ENCODE assay signal across 8 cellular contexts in the genomic region with DNA sequence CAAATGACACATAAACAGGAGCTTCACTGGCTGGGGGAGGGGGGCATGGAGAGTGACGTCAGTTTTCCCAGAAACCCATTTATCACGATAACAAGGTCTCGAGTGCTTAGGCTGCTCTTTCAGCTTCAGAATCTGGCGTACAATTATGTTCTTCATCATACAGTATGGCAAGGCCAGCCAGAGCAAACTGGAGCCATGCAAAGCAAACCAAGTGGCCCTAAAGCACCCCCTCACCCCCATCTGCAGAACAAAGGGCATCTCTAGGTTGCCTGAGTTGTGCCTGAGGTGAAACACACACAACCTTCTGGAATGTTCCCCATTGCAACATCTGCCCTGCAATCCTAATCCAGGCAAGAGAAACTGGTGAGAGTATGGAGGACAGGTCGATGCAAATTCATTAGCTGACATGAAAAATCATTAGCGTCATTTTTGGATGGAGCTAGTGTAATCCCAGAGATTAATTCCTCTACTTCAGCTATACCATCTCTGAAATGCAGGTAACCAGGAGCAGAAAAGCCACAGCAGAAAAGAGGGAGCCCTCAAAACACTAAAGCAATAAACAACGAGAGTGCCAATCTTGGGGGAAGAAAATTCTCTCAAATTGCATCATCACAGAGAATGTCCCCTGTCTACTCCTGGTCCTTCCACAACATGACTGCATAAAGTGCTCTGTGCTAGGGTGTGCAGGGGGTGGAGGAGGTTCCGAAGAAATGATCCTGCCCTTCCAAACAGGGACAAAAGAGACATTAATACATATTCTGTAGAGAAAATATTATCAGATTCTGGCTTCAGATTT. TPM values are rescaled to one million over a fixed set of nuclear protein-coding genes. Genes with fewer than 3 reads are reported as not detected.
DNase-seq lines count a peak whose midpoint lies in the region; TF ChIP-seq lines count a peak whose summit lies in the region.

No MANE protein-coding gene starts in this region.

- H4K20me1 ChIP-seq in neural cell (ENCODE audit: insufficient read depth) = no peaks in the 10 kb centered on the region

- H2AFZ ChIP-seq in neural cell (ENCODE audit: low read depth, low read length) = no peak overlapping the region

- DNase-seq in GM12865 (ENCODE audit: low read depth) = peak; percentile 60
- peak; percentile 10 for DNase-seq in RWPE1 (ENCODE audit: low spot score)
- peak; percentile 88 for DNase-seq in amniotic epithelial cell (ENCODE audit: low read depth)
- DNase-seq in SW480 (ENCODE audit: low spot score) = no peak
- no peak for DNase-seq in GDM1 (lab: John Stamatoyannopoulos, UW)
- no peak for DNase-seq in DMS114 treated with DMSO at 0.1 percent for 48 hours (lab: John Stamatoyannopoulos, UW; ENCODE audit: unreplicated experiment)
- no peak for DNase-seq in NCI-H1105 (lab: John Stamatoyannopoulos, UW)

- no peaks in the 10 kb centered on the region for H3K27me3 ChIP-seq in neural cell (ENCODE audit: insufficient read depth, low read depth, low read length)

- TF ChIP-seq EP300 in neural cell (conservative IDR thresholded peaks at IDR 0.05; ENCODE audit: poor library complexity, severe bottlenecking) = no peak

- no peaks in the 10 kb centered on the region for H3K9me3 ChIP-seq in neural cell (ENCODE audit: low read length)

- TF ChIP-seq CTCF in GM12865 (IDR thresholded peaks at IDR 0.05; ENCODE audit: insufficient read depth, low read depth, low read length, missing control alignments) (no peak), RWPE1 (conservative IDR thresholded peaks at IDR 0.05; ENCODE audit: low read depth) (no peak), neural cell (IDR thresholded peaks at IDR 0.05; ENCODE audit: poor library complexity, severe bottlenecking) (no peak)

- no peaks in the 10 kb centered on the region for H3K36me3 ChIP-seq in neural cell (ENCODE audit: insufficient read depth, low read length)

- no peak for TF ChIP-seq RAD21 in neural cell (conservative IDR thresholded peaks at IDR 0.05)

- no peaks in the 10 kb centered on the region for H3K9me2 ChIP-seq in neural cell (ENCODE audit: insufficient read depth, low read length)

- H3K4me3 ChIP-seq in GM12865 (ENCODE audit: low read depth, low read length) (peak overlapping the region; percentile 82), neural cell (ENCODE audit: low read length) (peak overlapping the region; percentile 82)

- no peak overlapping the region for H3K27ac ChIP-seq in RWPE1
- H3K27ac ChIP-seq in neural cell (ENCODE audit: low read length) = peak overlapping the region; percentile 70

- H3K4me2 ChIP-seq in neural cell (ENCODE audit: low read length) = peak overlapping the region; percentile 44

- CTCF ChIA-PET in RWPE1 (lab: Yijun Ruan, JAX) = interaction anchor here (0.6 to 0.7 kb wide), 2 partner anchors 196 to 1064 kb away, joined by 3 read pairs; no protein-coding TSS in a partner anchor

- no peaks in the 10 kb centered on the region for H3F3A ChIP-seq in neural cell (ENCODE audit: insufficient read depth, low read length, poor library complexity, severe bottlenecking)

- peak overlapping the region; percentile 82 for H3K9ac ChIP-seq in neural cell (ENCODE audit: low read length)

- POLR2A ChIA-PET in RWPE1 (lab: Yijun Ruan, JAX; ENCODE audit: low non-redundant PET) = no interaction called here

- H3K79me2 ChIP-seq in neural cell (replicated peaks; ENCODE audit: insufficient read depth, low read length) = peaks cover 36% of the 10 kb centered on the region

TF ChIP-seq in neural cell, 6 proteins besides CTCF, POLR2A, EP300 and RAD21:
- TF ChIP-seq, protein P1, sequence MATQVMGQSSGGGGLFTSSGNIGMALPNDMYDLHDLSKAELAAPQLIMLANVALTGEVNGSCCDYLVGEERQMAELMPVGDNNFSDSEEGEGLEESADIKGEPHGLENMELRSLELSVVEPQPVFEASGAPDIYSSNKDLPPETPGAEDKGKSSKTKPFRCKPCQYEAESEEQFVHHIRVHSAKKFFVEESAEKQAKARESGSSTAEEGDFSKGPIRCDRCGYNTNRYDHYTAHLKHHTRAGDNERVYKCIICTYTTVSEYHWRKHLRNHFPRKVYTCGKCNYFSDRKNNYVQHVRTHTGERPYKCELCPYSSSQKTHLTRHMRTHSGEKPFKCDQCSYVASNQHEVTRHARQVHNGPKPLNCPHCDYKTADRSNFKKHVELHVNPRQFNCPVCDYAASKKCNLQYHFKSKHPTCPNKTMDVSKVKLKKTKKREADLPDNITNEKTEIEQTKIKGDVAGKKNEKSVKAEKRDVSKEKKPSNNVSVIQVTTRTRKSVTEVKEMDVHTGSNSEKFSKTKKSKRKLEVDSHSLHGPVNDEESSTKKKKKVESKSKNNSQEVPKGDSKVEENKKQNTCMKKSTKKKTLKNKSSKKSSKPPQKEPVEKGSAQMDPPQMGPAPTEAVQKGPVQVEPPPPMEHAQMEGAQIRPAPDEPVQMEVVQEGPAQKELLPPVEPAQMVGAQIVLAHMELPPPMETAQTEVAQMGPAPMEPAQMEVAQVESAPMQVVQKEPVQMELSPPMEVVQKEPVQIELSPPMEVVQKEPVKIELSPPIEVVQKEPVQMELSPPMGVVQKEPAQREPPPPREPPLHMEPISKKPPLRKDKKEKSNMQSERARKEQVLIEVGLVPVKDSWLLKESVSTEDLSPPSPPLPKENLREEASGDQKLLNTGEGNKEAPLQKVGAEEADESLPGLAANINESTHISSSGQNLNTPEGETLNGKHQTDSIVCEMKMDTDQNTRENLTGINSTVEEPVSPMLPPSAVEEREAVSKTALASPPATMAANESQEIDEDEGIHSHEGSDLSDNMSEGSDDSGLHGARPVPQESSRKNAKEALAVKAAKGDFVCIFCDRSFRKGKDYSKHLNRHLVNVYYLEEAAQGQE (IDR thresholded peaks at IDR 0.05; ENCODE audit: borderline replicate concordance) = no peak
- peak; percentile 24 for TF ChIP-seq TAF1 (IDR thresholded peaks at IDR 0.05; ENCODE audit: low read depth)
TF ChIP-seq in neural cell: peak in this region for 1.

RNA-seq across cellular contexts. Expression of a gene that starts 1.8 kb away (rescaled TPM):
- 153 and 155 TPM in 2 replicates for polyA plus RNA-seq in neural cell
- polyA minus RNA-seq in neural cell = 141 and 156 TPM in 2 replicates

Comparison
In these comparisons a context has a peak if more than half of its experiments do, and no peak if none do; other contexts are left out.
1. DNase-seq: peak in GM12865 (single experiment), RWPE1 (single experiment) and amniotic epithelial cell (single experiment); none in SW480 (single experiment), GDM1 (single experiment), DMS114 treated with DMSO at 0.1 percent for 48 hours (single experiment) and NCI-H1105 (single experiment).